In genomic region chr15:90002428-90002844, GRCh38 we compare ENCODE assay signal across 8 cellular contexts. TPM values are rescaled to one million over a fixed set of nuclear protein-coding genes. Genes with fewer than 3 reads are reported as not detected.
DNase-seq lines count a peak whose midpoint lies in the region; ATAC-seq, FAIRE-seq and TF ChIP-seq lines count a peak whose summit lies in the region.

No MANE protein-coding gene starts in this region.

- H3K9me3 ChIP-seq in K562 (replicated peaks; ENCODE audit: control insufficient read depth, insufficient read depth, low read depth, low read length) = no peaks in the 10 kb centered on the region
- no peaks in the 10 kb centered on the region for H3K9me3 ChIP-seq in spleen

- DNase-seq in GDM1 (lab: John Stamatoyannopoulos, UW) (peak; percentile 47), HFF-Myc (ENCODE audit: extremely low read depth, low read depth) (no peak), RKO (ENCODE audit: low spot score) (peak; percentile 77), K562 (ENCODE audit: extremely low read depth in 1 of 4, low spot score in 3 of 4) (peak in 2 of 4 experiments; percentile 44), iPS-NIHi11 (ENCODE audit: low spot score) (peak; percentile 70), spleen (peak; percentile 87), GM19238 (ENCODE audit: insufficient read length, low spot score) (no peak)
- DNase-seq in NK-92 treated with Interleukin-12 subunit alpha and Interleukin-12 subunit beta, amount 100 ng/mL, for 24 hours (lab: John Stamatoyannopoulos, UW) = no peak

- TF ChIP-seq CTCF in HFF-Myc (IDR thresholded peaks at IDR 0.05; ENCODE audit: low read depth, low read length, missing control alignments) = no peak
- no peak for TF ChIP-seq CTCF in K562 (IDR thresholded peaks at IDR 0.05 in 2 of 3, conservative IDR thresholded peaks at IDR 0.05 in 1 of 3; ENCODE audit: insufficient read depth in 2 of 3, low read depth in 1 of 3, low read length in 3 of 3)
- no peak for TF ChIP-seq CTCF in spleen (IDR thresholded peaks at IDR 0.05 in 8 of 11, conservative IDR thresholded peaks at IDR 0.05 in 3 of 11)

- in situ Hi-C loops in K562 (cut with MboI) = no loop called here

- peak; percentile 52 for ATAC-seq in K562

- no peak for TF ChIP-seq POLR2A in K562 (conservative IDR thresholded peaks at IDR 0.05)
- TF ChIP-seq POLR2A in spleen (IDR thresholded peaks at IDR 0.05) = peak in 1 of 3 donors; percentile 20

- POLR2A ChIA-PET in K562 (lab: Yijun Ruan, JAX) = interaction anchor here (1.0 to 1.8 kb wide), 3 partner anchors 11 to 26 kb away, joined by 4 to 5 read pairs (median 4); no protein-coding TSS in a partner anchor

- FAIRE-seq in K562 (lab: Jason Lieb, UNC) = no peak

- CTCF ChIA-PET in K562 (lab: Yijun Ruan, JAX; ENCODE audit: low intra/inter-chr PET ratio) = no interaction called here

- no peak for TF ChIP-seq EP300 in K562 (IDR thresholded peaks at IDR 0.05; ENCODE audit: low read length)

- H2AFZ ChIP-seq in K562 (ENCODE audit: low read depth, low read length) = peak overlapping the region; percentile 80

- H3K36me3 ChIP-seq in K562 (ENCODE audit: control insufficient read depth, insufficient read depth, low read length) (no peaks in the 10 kb centered on the region), spleen (peaks cover 0 to 5% (median 0%) of the 10 kb centered on the region in 6 donors)

- TF ChIP-seq RAD21 in K562 (CRISPR knock-in tag; conservative IDR thresholded peaks at IDR 0.05 in 1 of 2, IDR thresholded peaks at IDR 0.05 in 1 of 2) = no peak

- WGBS in K562 (ENCODE audit: insufficient coverage, low coverage, missing lambda C conversion rate) = 18% methylated on average over 7 of the region's 27 CpGs
- WGBS in spleen, 5 donors = 2 to 5% (median 3%) methylated on average over 10 to 27 of the region's 27 CpGs

- H3K79me2 ChIP-seq in K562 (ENCODE audit: control insufficient read depth, insufficient read depth, low read length) = peaks cover 20% of the 10 kb centered on the region

- H3K27me3 ChIP-seq in K562 (ENCODE audit: control insufficient read depth in 2 of 2, insufficient read depth in 2 of 2, low read length in 2 of 2) (no peaks in the 10 kb centered on the region), spleen (replicated peaks in 1 of 7) (no peaks in the 10 kb centered on the region)

- peak overlapping the region; percentile 48; the same call in 1 of the 3 replicates for H3K27ac ChIP-seq in K562 (ENCODE audit: extremely low read depth, low read depth, low read length)
- H3K27ac ChIP-seq in spleen = peak overlapping the region; percentile 79 to 97 (median 94)

- H4K20me1 ChIP-seq in K562 (replicated peaks; ENCODE audit: control insufficient read depth, insufficient read depth, low read length) = no peaks in the 10 kb centered on the region; the same call in 1 of the 2 replicates

- BruUV-seq in K562 (replicated peaks; lab: Mats Ljungman, UMichigan) = no TSS peak

- no peaks in the 10 kb centered on the region for H3K9me1 ChIP-seq in K562 (ENCODE audit: control insufficient read depth, insufficient read depth, low read length)

- peak overlapping the region; percentile 57 for H3K4me3 ChIP-seq in HFF-Myc (replicated peaks; ENCODE audit: low read depth, low read length)
- peak overlapping the region; percentile 67 for H3K4me3 ChIP-seq in K562
- H3K4me3 ChIP-seq in spleen = peak overlapping the region; percentile 71 to 92 (median 76)

- H3K9ac ChIP-seq in K562 (ENCODE audit: insufficient read depth in 1 of 2, low read depth in 2 of 2, low read length in 2 of 2) = peak overlapping the region; percentile 55 to 90

- H3K4me1 ChIP-seq in K562 (replicated peaks in 1 of 2; ENCODE audit: control insufficient read depth in 2 of 2, insufficient read depth in 2 of 2, low read length in 2 of 2) = peaks cover 11 to 34% of the 10 kb centered on the region in 2 experiments
- peaks cover 25 to 84% (median 68%) of the 10 kb centered on the region in 6 donors for H3K4me1 ChIP-seq in spleen

- intact Hi-C loops in K562 (cut with micrococcal nuclease) (no loop called here), spleen (cut with DNase I; ENCODE audit: low total_unique reads) (loop anchor here (10.0 kb wide), 1 partner anchor 62 kb away; no protein-coding TSS in a partner anchor)

- H3K4me2 ChIP-seq in K562 (ENCODE audit: insufficient read depth, low read length) = peak overlapping the region; percentile 77

TF ChIP-seq in K562, 482 proteins besides CTCF, POLR2A, EP300 and RAD21:
- TF ChIP-seq JUNB (CRISPR knock-in tag; conservative IDR thresholded peaks at IDR 0.05) (no peak), ZBTB7A (IDR thresholded peaks at IDR 0.05; ENCODE audit: borderline replicate concordance, control insufficient read depth, low read depth, low read length) (no peak; the same call in 1 of the 2 replicates), ELF4 (CRISPR knock-in tag; IDR thresholded peaks at IDR 0.05) (no peak), SMAD1 (IDR thresholded peaks at IDR 0.05; ENCODE audit: low read depth, low read length, partially characterized antibody) (no peak), TFAM (CRISPR knock-in tag; conservative IDR thresholded peaks at IDR 0.05) (no peak), MYC (IDR thresholded peaks at IDR 0.05; ENCODE audit: low read depth, low read length) (no peak), MYC (CRISPR knock-in tag; IDR thresholded peaks at IDR 0.05; ENCODE audit: borderline replicate concordance, low read depth) (peak; percentile 33; the same call in 1 of the 2 replicates), ZNF717 (CRISPR knock-in tag; IDR thresholded peaks at IDR 0.05) (no peak), RBFOX2 (IDR thresholded peaks at IDR 0.05; ENCODE audit: low read depth, low read length) (peak; percentile 52), POLR2G (IDR thresholded peaks at IDR 0.05; ENCODE audit: low read depth, low read length) (peak; percentile 3; the same call in 1 of the 2 replicates)
TF ChIP-seq in K562: peak in this region for 3.

RNA-seq across cellular contexts. Expression of gene ZNF710, which starts 1.3 kb away (rescaled TPM):
- total RNA-seq in K562 (2011; cell fraction: chromatin; rRNA removed; ENCODE audit: low replicate concordance) = 2.3 and 8.1 TPM in 2 replicates
- 5.5 TPM in 2 replicates for total RNA-seq in K562 (2011; cell fraction: nucleolus; rRNA removed)
- total RNA-seq in K562 (2011; cell fraction: nucleoplasm; rRNA removed) = 4.4 TPM in 2 replicates
- total RNA-seq in K562 (2014; rRNA removed) (5.9 and 6.3 TPM in 2 replicates), K562 (2014; rRNA removed; fragmentation: Illumina TruSeq; extraction: Trizol) (2.8 and 5.2 TPM in 2 replicates), K562 (2015; rRNA removed; fragmentation: Illumina TruSeq; extraction: Trizol) (6.0 and 6.2 TPM in 2 replicates), K562 (2021) (14.2 and 16.7 TPM in 2 replicates), spleen (10 to 100 TPM; 25.5 to 66.4 (median 36.7) TPM)
- polyA plus RNA-seq in K562 (2011; rRNA removed) (2.0 and 2.5 TPM in 2 replicates), K562 (2014; fragmentation: Illumina TruSeq; extraction: Trizol) (4.6 and 8.0 TPM in 2 replicates), K562 (2014; fragmentation: Nextera tagmentation; extraction: Ambion mirVana) (under 1 TPM; 0.56 to 0.63 TPM), K562 (2014; rRNA removed) (4.3 and 6.2 TPM in 2 replicates), spleen (10 to 100 TPM; 12.5 to 24.8 (median 19.5) TPM)
- 3.7 and 4.2 TPM in 2 replicates for polyA plus RNA-seq in K562 (2011; cell fraction: cytosol; rRNA removed)
- polyA plus RNA-seq in K562 (2011; cell fraction: nucleus; rRNA removed) = 3.1 and 6.2 TPM in 2 replicates
- 4.2 and 6.5 TPM in 2 replicates for polyA plus RNA-seq in K562 (2012)
- polyA minus RNA-seq in K562 (2011; rRNA and poly(A)+ RNA removed) = 1.4 and 2.5 TPM in 2 replicates
- 7.5 and 8.4 TPM in 2 replicates for polyA minus RNA-seq in K562 (2011; cell fraction: cytosol; rRNA and poly(A)+ RNA removed)
- 2.2 and 3.3 TPM in 2 replicates for polyA minus RNA-seq in K562 (2011; cell fraction: nucleus; rRNA and poly(A)+ RNA removed)

Comparison
In these comparisons a context has a peak if more than half of its experiments do, and no peak if none do; other contexts are left out.
1. DNase-seq: peak in GDM1 (single experiment), RKO (single experiment), iPS-NIHi11 (single experiment) and spleen (single experiment); none in HFF-Myc (single experiment), NK-92 treated with Interleukin-12 subunit alpha and Interleukin-12 subunit beta, amount 100 ng/mL, for 24 hours (single experiment) and GM19238 (single experiment).
2. Peak in every context shown above with its lines, with median percentiles within 50 percentile points of each other: H3K4me3 ChIP-seq.